In the genomic region with DNA sequence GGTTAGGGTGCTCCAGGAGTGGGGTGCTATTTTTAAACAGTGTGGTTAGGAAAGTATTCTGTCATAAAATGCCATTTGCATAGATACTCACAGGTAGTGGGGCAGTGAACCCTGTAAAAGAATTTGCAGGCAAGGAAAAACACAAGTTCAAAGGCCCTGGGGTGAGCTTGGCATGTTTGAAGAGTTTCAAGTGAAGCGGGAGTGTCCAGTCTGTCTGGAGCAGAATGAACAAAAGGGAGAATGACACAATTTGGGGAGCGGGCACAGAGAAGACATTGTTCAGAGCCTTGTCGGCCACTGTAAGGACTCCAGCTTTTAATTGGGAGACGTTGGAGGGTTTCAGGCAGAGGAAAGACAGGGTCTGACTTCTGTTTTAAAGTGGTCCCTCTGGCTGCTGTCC, we compare ENCODE assay signal across 1 cellular context.
TF ChIP-seq lines count a peak whose summit lies in the region.

No MANE protein-coding gene starts in this region.

TF ChIP-seq in GM23338, 12 proteins besides CTCF, POLR2A, EP300 and RAD21:
- TF ChIP-seq NANOG (IDR thresholded peaks at IDR 0.05; ENCODE audit: borderline replicate concordance) (no peak), ETS1 (IDR thresholded peaks at IDR 0.05) (no peak), CREB1 (CRISPR knock-in tag; IDR thresholded peaks at IDR 0.05; ENCODE audit: low read depth) (no peak), STAT1 (IDR thresholded peaks at IDR 0.05; ENCODE audit: unreplicated experiment) (no peak), REST (IDR thresholded peaks at IDR 0.05; ENCODE audit: unreplicated experiment) (no peak), ZNF331 (CRISPR knock-in tag; IDR thresholded peaks at IDR 0.05; ENCODE audit: low read depth) (no peak), EZH2phosphoT487 (IDR thresholded peaks at IDR 0.05; ENCODE audit: unreplicated experiment) (no peak), POLR2AphosphoS5 (IDR thresholded peaks at IDR 0.05; ENCODE audit: low read depth) (no peak), ZNF462 (CRISPR knock-in tag; IDR thresholded peaks at IDR 0.05) (no peak), JUNB (IDR thresholded peaks at IDR 0.05; ENCODE audit: unreplicated experiment) (no peak), EZH2 (IDR thresholded peaks at IDR 0.05; ENCODE audit: low read depth, unreplicated experiment) (no peak), ZNF114 (CRISPR knock-in tag; IDR thresholded peaks at IDR 0.05) (no peak)
TF ChIP-seq in GM23338: peak in this region for 0.
